Comparison of ENCODE assay signal across 29 cellular contexts in the genomic region with DNA sequence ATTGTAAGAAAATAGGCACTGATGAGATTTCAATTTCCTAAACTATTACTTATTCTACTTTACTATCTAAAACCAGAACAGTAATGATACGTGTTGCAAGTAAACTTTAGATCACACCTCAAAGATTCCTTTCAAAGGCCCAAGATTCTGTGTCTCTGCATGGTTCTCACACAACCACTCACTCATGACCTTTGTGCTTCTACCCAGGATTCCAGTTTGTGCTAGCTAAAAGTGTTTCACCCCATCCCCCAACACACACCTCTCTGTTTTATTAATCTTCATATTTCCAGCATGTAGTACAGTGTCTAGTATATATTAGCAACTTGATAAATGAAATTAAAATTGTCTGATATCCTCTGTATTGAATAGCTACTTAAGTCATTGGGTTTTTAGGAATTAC.
"Had no signal": no experiment of that assay in that cellular context is flagged by ENCODE, and none has a peak within 500 bp of the region (broad histone marks: within the 10 kb centered on the region; RNA-seq: fewer than 3 reads in every experiment).

No MANE protein-coding gene starts in this region.

- H3K4me3 ChIP-seq: ascending aorta, breast epithelium, cardiac muscle cell, colonic mucosa had no signal

- ATAC-seq: activated naive CD4-positive, alpha-beta T cell treated with anti-CD3 and anti-CD28 coated beads, Interleukin-2, amount 50 U/mL, for 72 hours; activated T-cell treated with anti-CD3 and anti-CD28 coated beads, Interleukin-2, amount 50 U/mL, for 72 hours; esophagus mucosa; T-helper 17 cell; WTC11 had no signal

- FAIRE-seq: frontal cortex had no signal

- H3K27ac ChIP-seq: ascending aorta, breast epithelium, cardiac muscle cell, colonic mucosa, VCaP had no signal

- H3K36me3 ChIP-seq: ascending aorta, breast epithelium, cardiac muscle cell, colonic mucosa had no signal

- H3K27me3 ChIP-seq: ascending aorta, breast epithelium, cardiac muscle cell, colonic mucosa had no signal

- H3K4me1 ChIP-seq: ascending aorta, breast epithelium, colonic mucosa had no signal

- DNase-seq: activated CD4-positive, alpha-beta memory T cell treated with anti-CD3 and anti-CD28 coated beads, Interleukin-2, amount 10 ng/mL, durations not matched to agents 7 days and 5 days; activated CD4-positive, alpha-beta T cell treated with anti-CD3 and anti-CD28 coated beads for 1 hour; activated CD4-positive, alpha-beta T cell treated with anti-CD3 and anti-CD28 coated beads for 4 hours; activated CD4-positive, alpha-beta T cell treated with anti-CD3 and anti-CD28 coated beads, Interleukin-2, amount 10 ng/mL, durations not matched to agents 7 days and 5 days; activated CD4-positive, alpha-beta T cell treated with anti-CD3 and anti-CD28 coated beads, Interleukin-2, amount 50 U/mL, for 4 hours; activated CD8-positive, alpha-beta memory T cell treated with anti-CD3 and anti-CD28 coated beads, Interleukin-2, amount 50 U/mL, for 48 hours; activated gamma-delta T cell; activated naive CD4-positive, alpha-beta T cell; activated naive CD4-positive, alpha-beta T cell treated with anti-CD3 and anti-CD28 coated beads, Interleukin-2, amount 10 ng/mL, durations not matched to agents 7 days and 5 days; activated naive CD8-positive, alpha-beta T cell treated with anti-CD3 and anti-CD28 coated beads, Interleukin-2, amount 10 ng/mL, durations not matched to agents 7 days and 5 days; activated T-cell treated with anti-CD3 and anti-CD28 coated beads for 4 hours; activated T-cell treated with anti-CD3 and anti-CD28 coated beads, Interleukin-2, amount 50 U/mL, for 24 hours; activated T-cell treated with anti-CD3 and anti-CD28 coated beads, Interleukin-2, amount 50 U/mL, for 72 hours; central memory CD4-positive, alpha-beta T cell; cerebellar nuclear complex; colonic mucosa; effector CD8-positive, alpha-beta T cell; foreskin fibroblast; T-helper 1 cell; T-helper 17 cell; T1000 had no signal

- H3K9me3 ChIP-seq: ascending aorta, breast epithelium, colonic mucosa had no signal
